8 cellular contexts compared by ENCODE assay signal in genomic region chr3:120092444-120092843, GRCh38. TPM values are rescaled to one million over a fixed set of nuclear protein-coding genes. Genes with fewer than 3 reads are reported as not detected.
A peak's percentile ranks its signal among the peaks of the same experiment; 100 is the strongest.
DNase-seq lines count a peak whose midpoint lies in the region; FAIRE-seq and TF ChIP-seq lines count a peak whose summit lies in the region.

No MANE protein-coding gene starts in this region.

- no peak overlapping the region for H3K23ac ChIP-seq in mesendoderm (ENCODE audit: low read length)

- no peak overlapping the region for H3K4ac ChIP-seq in mesendoderm (ENCODE audit: low read depth, low read length)

- H3K27me3 Mint-ChIP-seq in HFFc6 (ENCODE audit: insufficient read depth) = no peaks in the 10 kb centered on the region

- peak overlapping the region; percentile 43 for H3K4me2 ChIP-seq in mesendoderm (ENCODE audit: low read length)

- H3K18ac ChIP-seq in mesendoderm (ENCODE audit: low read length) = no peak overlapping the region

- peak overlapping the region; percentile 40 for H3K56ac ChIP-seq in mesendoderm (ENCODE audit: low read length)

- peak overlapping the region; percentile 18 to 99 for H3K27ac ChIP-seq in right atrium auricular region
- no peak overlapping the region for H3K27ac ChIP-seq in mesendoderm (ENCODE audit: low read depth, low read length)

- no peak overlapping the region for H2BK120ac ChIP-seq in mesendoderm (ENCODE audit: low read depth, low read length)

- no peak overlapping the region for H3K4me3 Mint-ChIP-seq in HFFc6

- no peak overlapping the region for H2BK15ac ChIP-seq in mesendoderm (replicated peaks; ENCODE audit: low read depth)

- H3K79me2 ChIP-seq in mesendoderm (ENCODE audit: control insufficient read depth, insufficient read depth, low read length) = peaks cover 57% of the 10 kb centered on the region

- no peaks in the 10 kb centered on the region for H3K9me3 ChIP-seq in right atrium auricular region

- intact Hi-C loops in cardiac septum (cut with DNase I) = loop anchor here (5.0 to 10.0 kb wide), 5 partner anchors 185 to 652 kb away; partner anchors contain the start of genes GTF2E1, LRRC58 and RABL3

- H4K5ac ChIP-seq in mesendoderm (ENCODE audit: low read length) = no peak overlapping the region

- H3K9me3 Mint-ChIP-seq in HFFc6 = no peaks in the 10 kb centered on the region

- DNase-seq in right atrium auricular region (ENCODE audit: low spot score) (no peak), cardiac septum (ENCODE audit: low spot score) (no peak), bronchial epithelial cell (ENCODE audit: low read depth) (no peak), mesendoderm (no peak), NCI-H2081 treated with DMSO at 0.1 percent for 48 hours (lab: John Stamatoyannopoulos, UW) (no peak), HFFc6 (no peak), NCI-H345 treated with DMSO at 0.1 percent for 48 hours (lab: John Stamatoyannopoulos, UW; ENCODE audit: unreplicated experiment) (no peak)
- DNase-seq in activated CD4-positive, alpha-beta T cell treated with anti-CD3 and anti-CD28 coated beads for 4 hours = no peak

- no peak overlapping the region for H3K27ac Mint-ChIP-seq in HFFc6

- H4K8ac ChIP-seq in mesendoderm (ENCODE audit: low read depth, low read length) = no peak overlapping the region

- TF ChIP-seq CTCF in right atrium auricular region (IDR thresholded peaks at IDR 0.05) = no peak
- TF ChIP-seq CTCF in bronchial epithelial cell (IDR thresholded peaks at IDR 0.05; ENCODE audit: insufficient read depth, low read length, severe bottlenecking) = no peak
- TF ChIP-seq CTCF in HFFc6 (IDR thresholded peaks at IDR 0.05) = no peak

- peaks cover 3% of the 10 kb centered on the region for H3K79me1 ChIP-seq in mesendoderm (ENCODE audit: low read length)

- peaks cover 28% of the 10 kb centered on the region for H3K4me1 Mint-ChIP-seq in HFFc6 (ENCODE audit: low read depth)

- H3K36me3 ChIP-seq in right atrium auricular region = no peaks in the 10 kb centered on the region
- no peaks in the 10 kb centered on the region for H3K36me3 ChIP-seq in bronchial epithelial cell (ENCODE audit: control insufficient read depth, insufficient read depth, low read length)
- no peaks in the 10 kb centered on the region for H3K36me3 ChIP-seq in mesendoderm (ENCODE audit: control insufficient read depth, insufficient read depth, low read length)

- H2BK5ac ChIP-seq in mesendoderm (ENCODE audit: low read length) = no peak overlapping the region

- peak overlapping the region; percentile 84 to 86 for H3K4me3 ChIP-seq in right atrium auricular region
- H3K4me3 ChIP-seq in bronchial epithelial cell (ENCODE audit: low read depth, low read length) = peak overlapping the region; percentile 80
- peak overlapping the region; percentile 35 for H3K4me3 ChIP-seq in mesendoderm (ENCODE audit: low read length)

- H3K27me3 ChIP-seq in right atrium auricular region = no peaks in the 10 kb centered on the region
- no peaks in the 10 kb centered on the region for H3K27me3 ChIP-seq in bronchial epithelial cell (ENCODE audit: control insufficient read depth, insufficient read depth, low read length)
- no peaks in the 10 kb centered on the region for H3K27me3 ChIP-seq in mesendoderm (ENCODE audit: insufficient read depth, low read length, poor library complexity)

- peaks cover 0 to 49% of the 10 kb centered on the region in 2 donors for H3K4me1 ChIP-seq in right atrium auricular region
- H3K4me1 ChIP-seq in mesendoderm (ENCODE audit: control insufficient read depth, low read depth, low read length) = peaks cover 6% of the 10 kb centered on the region

- H3K9ac ChIP-seq in mesendoderm (ENCODE audit: low read length) = peak overlapping the region; percentile 88

- WGBS in mesendoderm (ENCODE audit: extremely low coverage, insufficient coverage, low lambda C conversion rate) = no CpG with 5 or more reads among the region's 2 CpGs

- no peak for FAIRE-seq in bronchial epithelial cell (lab: Jason Lieb, UNC)

- no peak overlapping the region for H2AK5ac ChIP-seq in mesendoderm (ENCODE audit: low read length)

- H3K36me3 Mint-ChIP-seq in HFFc6 (ENCODE audit: low read depth) = peaks cover 7% of the 10 kb centered on the region

RNA-seq across cellular contexts. Expression of gene GSK3B, which starts 1.8 kb away (rescaled TPM):
- 10 to 100 TPM; 31.3 to 42.0 TPM for total RNA-seq in right atrium auricular region
- total RNA-seq in cardiac septum = 46.8 TPM
- 60.8 and 65.8 TPM in 2 replicates for total RNA-seq in bronchial epithelial cell
- polyA plus RNA-seq in mesendoderm (2013, experiment 1 of 2) = 41.0 TPM
- 43.6 TPM for polyA plus RNA-seq in mesendoderm (2013, experiment 2 of 2)
- 10 to 100 TPM; 42.9 to 52.8 (median 49.6) TPM for total RNA-seq in HFFc6 (2021; fragmentation: NEBNext Ultra II Directional; extraction: Animal tissue kit (Norgen Biotek cat#: 25700))

Comparison
In these comparisons a context has a peak if more than half of its experiments do, and no peak if none do; other contexts are left out.
1. H3K4me3 ChIP-seq: peak in every context shown above with its lines; median percentile 85 in right atrium auricular region; 80 in bronchial epithelial cell; 35 in mesendoderm.